ENCODE assay signal across 25 cellular contexts in genomic region chr3:52215351-52215750, GRCh38. TPM values are rescaled to one million over a fixed set of nuclear protein-coding genes. Genes with fewer than 3 reads are reported as not detected.
DNase-seq lines count a peak whose midpoint lies in the region; ATAC-seq and TF ChIP-seq lines count a peak whose summit lies in the region.
"Had no signal": no experiment of that assay in that cellular context is flagged by ENCODE, and none has a peak within 500 bp of the region (broad histone marks: within the 10 kb centered on the region; RNA-seq: fewer than 3 reads in every experiment).

No MANE protein-coding gene starts in this region.

- no peak overlapping the region for H3K4me3 Mint-ChIP-seq in activated CD8-positive, alpha-beta memory T cell treated with anti-CD3 and anti-CD28 coated beads, Interleukin-2, amount 10 ng/mL, durations not matched to agents 7 days and 5 days
- H3K4me3 Mint-ChIP-seq in CD8-positive, alpha-beta memory T cell = no peak overlapping the region
- H3K4me3 Mint-ChIP-seq in activated T-helper 1 cell treated with anti-CD3 and anti-CD28 coated beads, Interleukin-12 subunit alpha, Interleukin-12 subunit beta, Interleukin-2, Interleukin-4 antibody, amounts not matched to agents 30 ng/mL and 10 ng/mL and 1 ng/mL, durations not matched to agents 14 hours and 24 hours and 36 hours = no peak overlapping the region
- H3K4me3 Mint-ChIP-seq in mesothelial cell of epicardium = no peak overlapping the region
- H3K4me3 Mint-ChIP-seq: activated B cell treated with CpG ODN at 0.5 μM for 24 hours; dendritic cell treated with granulocyte-macrophage colony-stimulating factor and Interleukin-4, amounts not matched to agents 40 ng/mL and 50 ng/mL, for 4 days had no signal

- ATAC-seq in activated CD8-positive, alpha-beta memory T cell treated with anti-CD3 and anti-CD28 coated beads, Interleukin-2, amount 10 ng/mL, durations not matched to agents 7 days and 5 days = no peak
- no peak for ATAC-seq in GM18867 (IDR thresholded peaks at IDR 0.05; ENCODE audit: unreplicated experiment)

- intact Hi-C loops in activated T-helper 1 cell treated with anti-CD3 and anti-CD28 coated beads, Interleukin-12 subunit alpha, Interleukin-12 subunit beta, Interleukin-2, Interleukin-4 antibody, amounts not matched to agents 30 ng/mL and 10 ng/mL and 1 ng/mL, durations not matched to agents 14 hours and 24 hours and 36 hours (cut with micrococcal nuclease) = no loop called here

- no peak for TF ChIP-seq CTCF in mesothelial cell of epicardium (IDR thresholded peaks at IDR 0.05; ENCODE audit: unreplicated experiment)

- no peaks in the 10 kb centered on the region for H3K27me3 ChIP-seq in CD8-positive, alpha-beta memory T cell (ENCODE audit: insufficient read depth, low read length, poor library complexity, severe bottlenecking)
- H3K27me3 ChIP-seq: BLaER1 treated with 17β-estradiol and CSF1 and Interleukin-3, amounts not matched to agents 10 nM and 100 nM; suprapubic skin; uterus had no signal

- peaks cover 31% of the 10 kb centered on the region for H3K36me3 ChIP-seq in CD8-positive, alpha-beta memory T cell (ENCODE audit: insufficient read depth, low read length)
- H3K36me3 ChIP-seq: uterus had no signal

- peaks cover 42% of the 10 kb centered on the region for H3K4me1 Mint-ChIP-seq in activated CD8-positive, alpha-beta memory T cell treated with anti-CD3 and anti-CD28 coated beads, Interleukin-2, amount 10 ng/mL, durations not matched to agents 7 days and 5 days
- H3K4me1 Mint-ChIP-seq in CD8-positive, alpha-beta memory T cell = peaks cover 46 to 54% (median 53%) of the 10 kb centered on the region in 3 donors
- H3K4me1 Mint-ChIP-seq in activated T-helper 1 cell treated with anti-CD3 and anti-CD28 coated beads, Interleukin-12 subunit alpha, Interleukin-12 subunit beta, Interleukin-2, Interleukin-4 antibody, amounts not matched to agents 30 ng/mL and 10 ng/mL and 1 ng/mL, durations not matched to agents 14 hours and 24 hours and 36 hours (ENCODE audit: low read depth) = peaks cover 47% of the 10 kb centered on the region
- H3K4me1 Mint-ChIP-seq in mesothelial cell of epicardium = peaks cover 10% of the 10 kb centered on the region

- H3K4me1 ChIP-seq in CD8-positive, alpha-beta memory T cell (ENCODE audit: insufficient read depth, low read length) = peaks cover 42% of the 10 kb centered on the region

- no peak overlapping the region for H3K27ac ChIP-seq in CD8-positive, alpha-beta memory T cell (ENCODE audit: low read depth, low read length)
- H3K27ac ChIP-seq: HL-60, SK-N-MC, suprapubic skin, uterus had no signal

- H3K4me3 ChIP-seq in CD8-positive, alpha-beta memory T cell (ENCODE audit: low read length) = no peak overlapping the region
- H3K4me3 ChIP-seq: BLaER1 treated with 17β-estradiol and CSF1 and Interleukin-3, amounts not matched to agents 10 nM and 100 nM; SK-N-MC; suprapubic skin; uterus had no signal

- H3K27me3 Mint-ChIP-seq in activated CD8-positive, alpha-beta memory T cell treated with anti-CD3 and anti-CD28 coated beads, Interleukin-2, amount 10 ng/mL, durations not matched to agents 7 days and 5 days = no peaks in the 10 kb centered on the region
- H3K27me3 Mint-ChIP-seq in CD8-positive, alpha-beta memory T cell = no peaks in the 10 kb centered on the region
- no peaks in the 10 kb centered on the region for H3K27me3 Mint-ChIP-seq in activated T-helper 1 cell treated with anti-CD3 and anti-CD28 coated beads, Interleukin-12 subunit alpha, Interleukin-12 subunit beta, Interleukin-2, Interleukin-4 antibody, amounts not matched to agents 30 ng/mL and 10 ng/mL and 1 ng/mL, durations not matched to agents 14 hours and 24 hours and 36 hours (ENCODE audit: insufficient read depth)
- H3K27me3 Mint-ChIP-seq in mesothelial cell of epicardium (ENCODE audit: low read depth) = no peaks in the 10 kb centered on the region
- H3K27me3 Mint-ChIP-seq: activated B cell treated with CpG ODN at 0.5 μM for 24 hours; dendritic cell treated with granulocyte-macrophage colony-stimulating factor and Interleukin-4, amounts not matched to agents 40 ng/mL and 50 ng/mL, for 4 days; progenitor cell of endocrine pancreas had no signal

- CTCF ChIA-PET in activated CD8-positive, alpha-beta memory T cell treated with anti-CD3 and anti-CD28 coated beads, Interleukin-2, amount 10 ng/mL, durations not matched to agents 7 days and 5 days (lab: Charles Lee) = no interaction called here
- CTCF ChIA-PET in CD8-positive, alpha-beta memory T cell (lab: Charles Lee) = interaction anchor here (9.2 kb wide), 1 partner anchor 15 kb away, joined by 106 read pairs; no protein-coding TSS in a partner anchor

- no peak for DNase-seq in activated CD8-positive, alpha-beta memory T cell treated with anti-CD3 and anti-CD28 coated beads, Interleukin-2, amount 10 ng/mL, durations not matched to agents 7 days and 5 days
- DNase-seq in activated CD8-positive, alpha-beta memory T cell treated with anti-CD3 and anti-CD28 coated beads, Interleukin-2, amount 50 U/mL, for 4 hours = no peak
- DNase-seq in CD8-positive, alpha-beta memory T cell = no peak
- DNase-seq in activated T-helper 1 cell treated with anti-CD3 and anti-CD28 coated beads, Interleukin-12 subunit alpha, Interleukin-12 subunit beta, Interleukin-2, Interleukin-4 antibody, amounts not matched to agents 30 ng/mL and 10 ng/mL and 1 ng/mL, durations not matched to agents 14 hours and 24 hours and 36 hours (ENCODE audit: low spot score) = no peak
- DNase-seq in mesothelial cell of epicardium (ENCODE audit: low spot score in 2 of 2, unreplicated experiment in 2 of 2) (no peak), NCI-H510A treated with DMSO at 0.1 percent for 48 hours (lab: John Stamatoyannopoulos, UW) (no peak)
- no peak for DNase-seq in activated effector memory CD4-positive, alpha-beta T cell treated with Interleukin-2 at 50 U/mL for 16 hours
- DNase-seq: activated B cell treated with CpG ODN at 0.5 μM for 24 hours; activated effector memory CD4-positive, alpha-beta T cell treated with anti-CD3 and anti-CD28 coated beads, Interleukin-2, amount 50 U/mL, for 16 hours; amygdala; NCI-H1105; NCI-H2081; T1000; uterus had no signal

- H3K36me3 Mint-ChIP-seq in activated CD8-positive, alpha-beta memory T cell treated with anti-CD3 and anti-CD28 coated beads, Interleukin-2, amount 10 ng/mL, durations not matched to agents 7 days and 5 days = peaks cover 28% of the 10 kb centered on the region
- H3K36me3 Mint-ChIP-seq in CD8-positive, alpha-beta memory T cell = peaks cover 15 to 57% (median 26%) of the 10 kb centered on the region in 3 donors
- peaks cover 46% of the 10 kb centered on the region for H3K36me3 Mint-ChIP-seq in activated T-helper 1 cell treated with anti-CD3 and anti-CD28 coated beads, Interleukin-12 subunit alpha, Interleukin-12 subunit beta, Interleukin-2, Interleukin-4 antibody, amounts not matched to agents 30 ng/mL and 10 ng/mL and 1 ng/mL, durations not matched to agents 14 hours and 24 hours and 36 hours (ENCODE audit: low read depth)
- peaks cover 43% of the 10 kb centered on the region for H3K36me3 Mint-ChIP-seq in mesothelial cell of epicardium

- POLR2A ChIA-PET in CD8-positive, alpha-beta memory T cell (lab: Charles Lee) = no interaction called here

- H3K9me3 ChIP-seq in CD8-positive, alpha-beta memory T cell (ENCODE audit: low read length) = no peaks in the 10 kb centered on the region
- H3K9me3 ChIP-seq: BLaER1 treated with 17β-estradiol and CSF1 and Interleukin-3, amounts not matched to agents 10 nM and 100 nM; suprapubic skin; uterus had no signal

- H3K27ac Mint-ChIP-seq in activated CD8-positive, alpha-beta memory T cell treated with anti-CD3 and anti-CD28 coated beads, Interleukin-2, amount 10 ng/mL, durations not matched to agents 7 days and 5 days = peak overlapping the region; percentile 72
- H3K27ac Mint-ChIP-seq in CD8-positive, alpha-beta memory T cell = peak overlapping the region; percentile 15 to 95 (median 82)
- H3K27ac Mint-ChIP-seq in activated T-helper 1 cell treated with anti-CD3 and anti-CD28 coated beads, Interleukin-12 subunit alpha, Interleukin-12 subunit beta, Interleukin-2, Interleukin-4 antibody, amounts not matched to agents 30 ng/mL and 10 ng/mL and 1 ng/mL, durations not matched to agents 14 hours and 24 hours and 36 hours = peak overlapping the region; percentile 49
- H3K27ac Mint-ChIP-seq in mesothelial cell of epicardium = peak overlapping the region; percentile 3
- H3K27ac Mint-ChIP-seq: activated B cell treated with CpG ODN at 0.5 μM for 24 hours; dendritic cell treated with granulocyte-macrophage colony-stimulating factor and Interleukin-4, amounts not matched to agents 40 ng/mL and 50 ng/mL, for 4 days; progenitor cell of endocrine pancreas had no signal

- no peaks in the 10 kb centered on the region for H3K9me3 Mint-ChIP-seq in activated CD8-positive, alpha-beta memory T cell treated with anti-CD3 and anti-CD28 coated beads, Interleukin-2, amount 10 ng/mL, durations not matched to agents 7 days and 5 days (ENCODE audit: low read depth)
- no peaks in the 10 kb centered on the region for H3K9me3 Mint-ChIP-seq in CD8-positive, alpha-beta memory T cell
- no peaks in the 10 kb centered on the region for H3K9me3 Mint-ChIP-seq in activated T-helper 1 cell treated with anti-CD3 and anti-CD28 coated beads, Interleukin-12 subunit alpha, Interleukin-12 subunit beta, Interleukin-2, Interleukin-4 antibody, amounts not matched to agents 30 ng/mL and 10 ng/mL and 1 ng/mL, durations not matched to agents 14 hours and 24 hours and 36 hours
- no peaks in the 10 kb centered on the region for H3K9me3 Mint-ChIP-seq in mesothelial cell of epicardium
- H3K9me3 Mint-ChIP-seq: activated B cell treated with CpG ODN at 0.5 μM for 24 hours; dendritic cell treated with granulocyte-macrophage colony-stimulating factor and Interleukin-4, amounts not matched to agents 40 ng/mL and 50 ng/mL, for 4 days had no signal

RNA-seq across cellular contexts. Expression of gene TLR9, which starts 10.1 kb away (rescaled TPM):
- under 1 TPM in 1 of 2 experiments, not detected in 1; 0.64 TPM for total RNA-seq in activated CD8-positive, alpha-beta memory T cell treated with anti-CD3 and anti-CD28 coated beads, Interleukin-2, amount 10 ng/mL, durations not matched to agents 7 days and 5 days
- under 1 TPM; 0.16 to 0.22 TPM for total RNA-seq in CD8-positive, alpha-beta memory T cell
- 0.16 TPM for polyA plus RNA-seq in CD8-positive, alpha-beta memory T cell
- total RNA-seq in activated T-helper 1 cell treated with anti-CD3 and anti-CD28 coated beads, Interleukin-12 subunit alpha, Interleukin-12 subunit beta, Interleukin-2, Interleukin-4 antibody, amounts not matched to agents 30 ng/mL and 10 ng/mL and 1 ng/mL, durations not matched to agents 14 hours and 24 hours and 36 hours = 0.47 TPM in 1 of 2 replicates, not detected in the other
- total RNA-seq in mesothelial cell of epicardium = 0.16 to 0.23 TPM in 2 of 3 replicates, not detected in the other
- total RNA-seq: endothelial cell of umbilical vein, H1, NCI-H460, progenitor cell of endocrine pancreas had no signal
- polyA plus RNA-seq: endothelial cell of umbilical vein, neural cell had no signal

RNA-seq across cellular contexts. Expression of gene ALAS1, which starts 17.4 kb away (rescaled TPM):
- total RNA-seq in activated CD8-positive, alpha-beta memory T cell treated with anti-CD3 and anti-CD28 coated beads, Interleukin-2, amount 10 ng/mL, durations not matched to agents 7 days and 5 days = 10 to 100 TPM; 61.3 to 84.2 TPM
- 10 to 100 TPM; 72.2 to 73.0 TPM for total RNA-seq in CD8-positive, alpha-beta memory T cell
- 32.9 TPM for polyA plus RNA-seq in CD8-positive, alpha-beta memory T cell
- 105 and 110 TPM in 2 replicates for total RNA-seq in activated T-helper 1 cell treated with anti-CD3 and anti-CD28 coated beads, Interleukin-12 subunit alpha, Interleukin-12 subunit beta, Interleukin-2, Interleukin-4 antibody, amounts not matched to agents 30 ng/mL and 10 ng/mL and 1 ng/mL, durations not matched to agents 14 hours and 24 hours and 36 hours
- total RNA-seq in mesothelial cell of epicardium = 32.1 to 34.0 TPM (median 33.2 TPM) in 3 replicates

RNA-seq across cellular contexts. Expression of gene TWF2, which starts 23.6 kb away (rescaled TPM):
- total RNA-seq in activated CD8-positive, alpha-beta memory T cell treated with anti-CD3 and anti-CD28 coated beads, Interleukin-2, amount 10 ng/mL, durations not matched to agents 7 days and 5 days = 100 to 1,000 TPM; 110 to 131 TPM
- total RNA-seq in CD8-positive, alpha-beta memory T cell = 100 to 1,000 TPM in 1 of 2 experiments, 10 to 100 TPM in 1; 98.2 to 101 TPM
- 138 TPM for polyA plus RNA-seq in CD8-positive, alpha-beta memory T cell
- total RNA-seq in activated T-helper 1 cell treated with anti-CD3 and anti-CD28 coated beads, Interleukin-12 subunit alpha, Interleukin-12 subunit beta, Interleukin-2, Interleukin-4 antibody, amounts not matched to agents 30 ng/mL and 10 ng/mL and 1 ng/mL, durations not matched to agents 14 hours and 24 hours and 36 hours = 94.3 and 98.6 TPM in 2 replicates
- total RNA-seq in mesothelial cell of epicardium = 26.6 to 30.6 TPM (median 28.7 TPM) in 3 replicates

RNA-seq across cellular contexts. Expression of gene PPM1M, which starts 30.2 kb away (rescaled TPM):
- total RNA-seq in activated CD8-positive, alpha-beta memory T cell treated with anti-CD3 and anti-CD28 coated beads, Interleukin-2, amount 10 ng/mL, durations not matched to agents 7 days and 5 days = 10 to 100 TPM; 91.1 to 94.1 TPM
- 10 to 100 TPM; 56.6 to 60.8 TPM for total RNA-seq in CD8-positive, alpha-beta memory T cell
- 81.8 TPM for polyA plus RNA-seq in CD8-positive, alpha-beta memory T cell
- 57.1 and 59.5 TPM in 2 replicates for total RNA-seq in activated T-helper 1 cell treated with anti-CD3 and anti-CD28 coated beads, Interleukin-12 subunit alpha, Interleukin-12 subunit beta, Interleukin-2, Interleukin-4 antibody, amounts not matched to agents 30 ng/mL and 10 ng/mL and 1 ng/mL, durations not matched to agents 14 hours and 24 hours and 36 hours
- 10.6 to 11.8 TPM (median 11.6 TPM) in 3 replicates for total RNA-seq in mesothelial cell of epicardium

Comparison
In these comparisons a context has a peak if more than half of its experiments do, and no peak if none do; other contexts are left out.
1. H3K27ac Mint-ChIP-seq: peak in every context shown above with its lines; median percentile 82 in CD8-positive, alpha-beta memory T cell; 72 in activated CD8-positive, alpha-beta memory T cell treated with anti-CD3 and anti-CD28 coated beads, Interleukin-2, amount 10 ng/mL, durations not matched to agents 7 days and 5 days; 49 in activated T-helper 1 cell treated with anti-CD3 and anti-CD28 coated beads, Interleukin-12 subunit alpha, Interleukin-12 subunit beta, Interleukin-2, Interleukin-4 antibody, amounts not matched to agents 30 ng/mL and 10 ng/mL and 1 ng/mL, durations not matched to agents 14 hours and 24 hours and 36 hours; 3 in mesothelial cell of epicardium.